20 cellular contexts compared by ENCODE assay signal in the genomic region with DNA sequence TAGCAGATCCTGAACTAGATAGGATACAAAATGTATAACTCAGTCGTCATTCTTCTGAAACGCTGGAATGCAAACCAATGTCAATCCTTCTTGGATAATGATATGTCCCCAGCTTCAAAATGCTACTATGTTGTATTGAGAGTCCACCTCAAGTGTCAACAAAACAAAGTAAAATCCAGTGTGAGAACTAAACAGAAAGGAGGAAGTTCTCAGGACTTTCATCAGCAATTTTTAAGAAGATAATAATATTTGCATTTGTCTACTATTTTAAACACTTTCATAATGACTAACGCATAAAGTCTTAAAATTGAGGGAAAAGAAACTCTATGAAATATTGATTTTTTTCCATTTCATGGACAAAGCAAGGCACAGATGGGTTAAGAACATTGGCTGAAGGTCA. TPM values are rescaled to one million over a fixed set of nuclear protein-coding genes. Genes with fewer than 3 reads are reported as not detected.
"Had no signal": no experiment of that assay in that cellular context is flagged by ENCODE, and none has a peak within 500 bp of the region (broad histone marks: within the 10 kb centered on the region; RNA-seq: fewer than 3 reads in every experiment).

No MANE protein-coding gene starts in this region.

- H3K9me3 ChIP-seq: heart left ventricle, spleen, thoracic aorta, vagina had no signal

- H3K27ac ChIP-seq: heart left ventricle, spleen, thoracic aorta, vagina had no signal

- FAIRE-seq: islet of Langerhans had no signal

- H3K27me3 ChIP-seq: heart left ventricle, spleen, vagina had no signal

- H3K4me3 ChIP-seq: heart left ventricle, spleen, thoracic aorta, vagina had no signal

- H3K4me1 ChIP-seq: spleen, vagina had no signal

- ATAC-seq: activated T-cell treated with anti-CD3 and anti-CD28 coated beads, Interleukin-2, amount 50 U/mL, for 72 hours; heart left ventricle; left ventricle myocardium superior; natural killer cell had no signal

- DNase-seq: activated CD4-positive, alpha-beta memory T cell treated with anti-CD3 and anti-CD28 coated beads, Interleukin-2, amount 10 ng/mL, durations not matched to agents 7 days and 5 days; activated CD4-positive, alpha-beta T cell treated with anti-CD3 and anti-CD28 coated beads for 48 hours; activated effector memory CD4-positive, alpha-beta T cell treated with Interleukin-2 at 50 U/mL for 16 hours; activated naive CD4-positive, alpha-beta T cell treated with anti-CD3 and anti-CD28 coated beads for 36 hours; activated naive CD8-positive, alpha-beta T cell treated with anti-CD3 and anti-CD28 coated beads, Interleukin-2, amount 10 ng/mL, durations not matched to agents 7 days and 5 days; activated T-cell treated with anti-CD3 and anti-CD28 coated beads, Interleukin-2, amount 50 U/mL, for 72 hours; amygdala; cortex of kidney; endodermal cell; heart left ventricle; left ventricle myocardium superior; midbrain; natural killer cell; retina; spleen; stimulated activated CD4-positive, alpha-beta T cell treated with anti-CD3 and anti-CD28 coated beads, Interleukin-4, amount 100 ng/mL, for 1 hour; stimulated activated naive CD4-positive, alpha-beta T cell treated with Interleukin-2 at 50 U/mL for 16 hours had no signal

RNA-seq across cellular contexts. Expression of a gene that starts 36.3 kb away (rescaled TPM):
- total RNA-seq: activated CD4-positive, alpha-beta memory T cell treated with anti-CD3 and anti-CD28 coated beads, Interleukin-2, amount 10 ng/mL, durations not matched to agents 7 days and 5 days; activated naive CD4-positive, alpha-beta T cell treated with anti-CD3 and anti-CD28 coated beads for 36 hours; activated naive CD8-positive, alpha-beta T cell treated with anti-CD3 and anti-CD28 coated beads, Interleukin-2, amount 10 ng/mL, durations not matched to agents 7 days and 5 days; activated T-cell treated with anti-CD3 and anti-CD28 coated beads, Interleukin-2, amount 50 U/mL, for 72 hours; natural killer cell had no signal
